Comparison of ENCODE assay signal across 7 cellular contexts in the genomic region with DNA sequence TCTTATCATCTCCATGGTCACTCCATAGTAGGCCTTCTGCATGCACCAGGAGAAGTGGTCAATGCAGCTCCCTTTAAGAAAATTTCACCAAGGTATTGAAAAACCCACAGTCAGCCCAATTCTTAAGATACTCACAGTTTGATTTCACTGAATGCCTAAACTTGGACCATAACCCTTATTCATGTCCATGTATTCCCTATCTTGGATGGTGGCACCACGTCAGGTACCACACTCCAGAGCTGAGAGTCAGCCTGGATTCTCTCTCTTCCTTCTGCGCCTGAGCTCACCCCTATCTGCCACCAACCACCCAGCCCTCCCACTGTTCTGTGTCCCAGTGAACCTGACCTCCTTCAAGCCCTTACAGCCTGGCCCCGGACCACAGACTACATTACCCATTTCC.
"Had no signal": no experiment of that assay in that cellular context is flagged by ENCODE, and none has a peak within 500 bp of the region (broad histone marks: within the 10 kb centered on the region; RNA-seq: fewer than 3 reads in every experiment).

No MANE protein-coding gene starts in this region.

- H3K27me3 Mint-ChIP-seq: IgD-negative memory B cell had no signal

- ATAC-seq: HepG2 had no signal

- H3K27ac Mint-ChIP-seq: IgD-negative memory B cell had no signal

- H3K9ac ChIP-seq: KMS-11 had no signal

- H3K4me2 ChIP-seq: KMS-11 had no signal

- FAIRE-seq: HepG2, HTR-8/SVneo had no signal

- H3K36me3 Mint-ChIP-seq: IgD-negative memory B cell had no signal

- H3K4me3 Mint-ChIP-seq: IgD-negative memory B cell had no signal

- DNase-seq: KBM-7, KG1 had no signal

- H3K4me1 Mint-ChIP-seq: IgD-negative memory B cell had no signal

- H3K27ac ChIP-seq: HL-60, KMS-11 had no signal
